2 cellular contexts compared by ENCODE assay signal in the genomic region with DNA sequence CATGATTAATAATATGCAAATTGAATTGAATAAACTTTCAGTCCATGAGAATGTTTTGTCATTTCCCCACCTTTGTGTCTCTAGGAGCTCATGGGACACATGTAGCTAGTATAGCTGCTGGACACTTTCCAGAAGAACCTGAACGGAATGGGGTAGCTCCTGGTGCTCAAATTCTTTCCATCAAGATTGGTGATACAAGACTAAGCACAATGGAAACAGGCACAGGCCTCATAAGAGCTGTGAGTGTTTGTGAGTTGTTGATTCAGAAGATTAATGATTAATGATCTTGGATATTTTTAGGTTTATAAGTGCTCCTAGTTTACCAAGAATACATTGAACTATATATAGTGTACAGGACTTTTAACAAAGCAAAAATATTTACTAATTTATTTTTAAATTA.
TF ChIP-seq lines count a peak whose summit lies in the region.

No MANE protein-coding gene starts in this region.

TF ChIP-seq in liver, 16 proteins besides CTCF, POLR2A, EP300 and RAD21:
- TF ChIP-seq NR2F2 (IDR thresholded peaks at IDR 0.05) (no peak), FOXA2 (IDR thresholded peaks at IDR 0.05) (peak; percentile 18)

TF ChIP-seq in HepG2, 621 proteins besides CTCF, POLR2A, EP300 and RAD21:
- TF ChIP-seq RNF2 (conservative IDR thresholded peaks at IDR 0.05; ENCODE audit: low read depth) (no peak), NFKB2 (CRISPR knock-in tag; IDR thresholded peaks at IDR 0.05; ENCODE audit: borderline replicate concordance) (no peak), GPBP1L1 (CRISPR knock-in tag; IDR thresholded peaks at IDR 0.05) (no peak), ZNF816 (CRISPR knock-in tag; IDR thresholded peaks at IDR 0.05; ENCODE audit: borderline replicate concordance) (no peak), EHMT2 (IDR thresholded peaks at IDR 0.05; ENCODE audit: borderline replicate concordance, low read depth, low read length) (no peak), MXD4 (CRISPR knock-in tag; IDR thresholded peaks at IDR 0.05) (no peak), DBP (CRISPR knock-in tag; IDR thresholded peaks at IDR 0.05; ENCODE audit: not compliant biosample characterization) (no peak), DNMT3B (CRISPR knock-in tag; conservative IDR thresholded peaks at IDR 0.05) (no peak), KDM5A (IDR thresholded peaks at IDR 0.05; ENCODE audit: borderline replicate concordance, low read length) (no peak), ZNF639 (CRISPR knock-in tag; conservative IDR thresholded peaks at IDR 0.05) (no peak), ZNF24 (IDR thresholded peaks at IDR 0.05) (no peak), TBX3 (IDR thresholded peaks at IDR 0.05; ENCODE audit: borderline replicate concordance) (no peak)
- TF ChIP-seq, protein P1, sequence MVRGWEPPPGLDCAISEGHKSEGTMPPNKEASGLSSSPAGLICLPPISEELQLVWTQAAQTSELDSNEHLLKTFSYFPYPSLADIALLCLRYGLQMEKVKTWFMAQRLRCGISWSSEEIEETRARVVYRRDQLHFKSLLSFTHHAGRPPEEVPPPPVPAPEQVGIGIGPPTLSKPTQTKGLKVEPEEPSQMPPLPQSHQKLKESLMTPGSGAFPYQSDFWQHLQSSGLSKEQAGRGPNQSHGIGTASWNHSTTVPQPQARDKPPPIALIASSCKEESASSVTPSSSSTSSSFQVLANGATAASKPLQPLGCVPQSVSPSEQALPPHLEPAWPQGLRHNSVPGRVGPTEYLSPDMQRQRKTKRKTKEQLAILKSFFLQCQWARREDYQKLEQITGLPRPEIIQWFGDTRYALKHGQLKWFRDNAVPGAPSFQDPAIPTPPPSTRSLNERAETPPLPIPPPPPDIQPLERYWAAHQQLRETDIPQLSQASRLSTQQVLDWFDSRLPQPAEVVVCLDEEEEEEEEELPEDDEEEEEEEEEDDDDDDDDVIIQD (CRISPR knock-in tag; IDR thresholded peaks at IDR 0.05; ENCODE audit: low read depth), result no peak
